10 cellular contexts compared by ENCODE assay signal in genomic region chr15:66115568-66116206, GRCh38.
DNase-seq lines count a peak whose midpoint lies in the region; ATAC-seq and TF ChIP-seq lines count a peak whose summit lies in the region.
"Had no signal": no experiment of that assay in that cellular context is flagged by ENCODE, and none has a peak within 500 bp of the region (broad histone marks: within the 10 kb centered on the region; RNA-seq: fewer than 3 reads in every experiment).

No MANE protein-coding gene starts in this region.

- H3K27me3 Mint-ChIP-seq in CD4-positive, CD25-positive, alpha-beta regulatory T cell, result peaks cover 4% of the 10 kb centered on the region

- H3K27ac ChIP-seq in CD4-positive, CD25-positive, alpha-beta regulatory T cell (ENCODE audit: insufficient read depth, low read length, poor library complexity, severe bottlenecking), result no peak overlapping the region
- H3K27ac ChIP-seq: sigmoid colon had no signal

- no peaks in the 10 kb centered on the region for H3K36me3 ChIP-seq in CD4-positive, CD25-positive, alpha-beta regulatory T cell (ENCODE audit: control insufficient read depth, insufficient read depth, low read length)
- no peaks in the 10 kb centered on the region for H3K36me3 ChIP-seq in H7 (replicated peaks; ENCODE audit: control insufficient read depth, insufficient read depth, low read length)
- H3K36me3 ChIP-seq: sigmoid colon had no signal

- TF ChIP-seq CTCF in fibroblast of mammary gland (conservative IDR thresholded peaks at IDR 0.05; ENCODE audit: control insufficient read depth, insufficient read depth, low read depth, low read length), result no peak

- no peaks in the 10 kb centered on the region for H3K9me3 ChIP-seq in CD4-positive, CD25-positive, alpha-beta regulatory T cell (ENCODE audit: control insufficient read depth in 2 of 2, low read length in 2 of 2)
- H3K9me3 ChIP-seq: sigmoid colon had no signal

- DNase-seq in CD4-positive, CD25-positive, alpha-beta regulatory T cell, result peak; percentile 19 to 62 (median 45)
- DNase-seq in H7, result peak; percentile 78
- DNase-seq in UCSD-AML1 (lab: John Stamatoyannopoulos, UW; ENCODE audit: unreplicated experiment), result peak; percentile 19
- DNase-seq in fibroblast of mammary gland (ENCODE audit: low read depth), result peak; percentile 3
- no peak for DNase-seq in NCI-H524 treated with DMSO at 0.1 percent for 48 hours (lab: John Stamatoyannopoulos, UW)
- DNase-seq in mesenteric fat pad (ENCODE audit: low spot score), result no peak
- no peak for DNase-seq in stimulated activated CD4-positive, alpha-beta T cell treated with anti-CD3 and anti-CD28 coated beads, Interleukin-12 subunit alpha, Interleukin-12 subunit beta, amount 100 ng/mL, for 4 hours
- DNase-seq: IMR-90, sigmoid colon had no signal

- no peaks in the 10 kb centered on the region for H3K4me1 ChIP-seq in CD4-positive, CD25-positive, alpha-beta regulatory T cell (ENCODE audit: control insufficient read depth, insufficient read depth, low read length, poor library complexity, severe bottlenecking)
- H3K4me1 ChIP-seq: sigmoid colon had no signal

- H3K4me3 Mint-ChIP-seq in CD4-positive, CD25-positive, alpha-beta regulatory T cell, result peak overlapping the region in 1 of 4 donors; percentile 39

- H3K4me1 Mint-ChIP-seq in CD4-positive, CD25-positive, alpha-beta regulatory T cell, result peaks cover 0 to 17% (median 8%) of the 10 kb centered on the region in 4 donors

- peak overlapping the region in 2 of 3 donors; percentile 7 to 37 for H3K27ac Mint-ChIP-seq in CD4-positive, CD25-positive, alpha-beta regulatory T cell

- ATAC-seq in CD4-positive, CD25-positive, alpha-beta regulatory T cell (ENCODE audit: low read depth in 2 of 2), result peak in 1 of 2 donors; percentile 54
- ATAC-seq in GM21515 (IDR thresholded peaks at IDR 0.05; ENCODE audit: unreplicated experiment), result no peak

- peaks cover 2% of the 10 kb centered on the region for H3K27me3 ChIP-seq in CD4-positive, CD25-positive, alpha-beta regulatory T cell (ENCODE audit: control insufficient read depth, insufficient read depth, low read length)
- no peaks in the 10 kb centered on the region for H3K27me3 ChIP-seq in H7 (ENCODE audit: control insufficient read depth, insufficient read depth, low read length)

- peaks cover 0 to 3% (median 0%) of the 10 kb centered on the region in 7 donors for H3K9me3 Mint-ChIP-seq in CD4-positive, CD25-positive, alpha-beta regulatory T cell

- H3K36me3 Mint-ChIP-seq in CD4-positive, CD25-positive, alpha-beta regulatory T cell, result no peaks in the 10 kb centered on the region

- H3K4me3 ChIP-seq in CD4-positive, CD25-positive, alpha-beta regulatory T cell (ENCODE audit: low read depth, low read length), result peak overlapping the region; percentile 32
- H3K4me3 ChIP-seq in H7 (ENCODE audit: insufficient read depth, low read depth, low read length) (no peak overlapping the region), fibroblast of mammary gland (ENCODE audit: control insufficient read depth, low read depth, low read length) (no peak overlapping the region)
- H3K4me3 ChIP-seq: sigmoid colon had no signal

Comparison
In these comparisons a context has a peak if more than half of its experiments do, and no peak if none do; other contexts are left out.
1. DNase-seq: peak in CD4-positive, CD25-positive, alpha-beta regulatory T cell (3 of 3), H7 (single experiment), UCSD-AML1 (single experiment) and fibroblast of mammary gland (single experiment); none in NCI-H524 treated with DMSO at 0.1 percent for 48 hours (single experiment), mesenteric fat pad (single experiment) and stimulated activated CD4-positive, alpha-beta T cell treated with anti-CD3 and anti-CD28 coated beads, Interleukin-12 subunit alpha, Interleukin-12 subunit beta, amount 100 ng/mL, for 4 hours (single experiment).